In genomic region chr1:163163861-163164582, GRCh38 we compare ENCODE assay signal across 18 cellular contexts.
DNase-seq lines count a peak whose midpoint lies in the region; ATAC-seq, FAIRE-seq and TF ChIP-seq lines count a peak whose summit lies in the region.
"Had no signal": no experiment of that assay in that cellular context is flagged by ENCODE, and none has a peak within 500 bp of the region (broad histone marks: within the 10 kb centered on the region; RNA-seq: fewer than 3 reads in every experiment).

No MANE protein-coding gene starts in this region.

- no peak for ATAC-seq in HG03571 (IDR thresholded peaks at IDR 0.05; ENCODE audit: unreplicated experiment)
- no peak for ATAC-seq in GM21737 (IDR thresholded peaks at IDR 0.05; ENCODE audit: unreplicated experiment)
- ATAC-seq: effector memory CD8-positive, alpha-beta T cell; heart right ventricle; Panc1; T-helper 17 cell had no signal

- DNase-seq in NCI-H1417 (lab: John Stamatoyannopoulos, UW) (peak in 2 of 3 experiments; percentile 31 to 79), NCI-H1417 treated with DMSO at 0.1 percent for 48 hours (lab: John Stamatoyannopoulos, UW) (no peak), SW480 (ENCODE audit: low spot score) (peak; percentile 0), foreskin fibroblast (peak; percentile 68 to 78), urothelium cell line (ENCODE audit: low spot score) (peak; percentile 16)
- no peak for DNase-seq in stimulated activated naive CD4-positive, alpha-beta T cell (lab: John Stamatoyannopoulos, UW)
- DNase-seq: activated CD4-positive, alpha-beta T cell treated with anti-CD3 and anti-CD28 coated beads, Interleukin-2, amount 10 ng/mL, durations not matched to agents 7 days and 5 days; Calu3; effector memory CD8-positive, alpha-beta T cell; heart right ventricle; left ventricle myocardium inferior; NCI-H446 treated with DMSO at 0.1 percent for 48 hours; nephron progenitor cell; stomach; T-helper 17 cell had no signal

- no peak overlapping the region for H3K4me3 ChIP-seq in foreskin fibroblast (ENCODE audit: low read depth in 1 of 2, low read length in 2 of 2)
- H3K4me3 ChIP-seq: heart right ventricle, left ventricle myocardium inferior, stomach had no signal

- TF ChIP-seq CTCF in foreskin fibroblast (IDR thresholded peaks at IDR 0.05; ENCODE audit: low read depth, low read length) = no peak

- FAIRE-seq in urothelium cell line (lab: Jason Lieb, UNC) = no peak

Comparison
In these comparisons a context has a peak if more than half of its experiments do, and no peak if none do; other contexts are left out.
1. DNase-seq: peak in NCI-H1417 (2 of 3), SW480 (single experiment), foreskin fibroblast (2 of 2) and urothelium cell line (single experiment); none in NCI-H1417 treated with DMSO at 0.1 percent for 48 hours (single experiment) and stimulated activated naive CD4-positive, alpha-beta T cell (0 of 6).